In genomic region chr2:201175971-201176570, GRCh38 we compare ENCODE assay signal across 20 cellular contexts. TPM values are rescaled to one million over a fixed set of nuclear protein-coding genes. Genes with fewer than 3 reads are reported as not detected.
A peak's percentile ranks its signal among the peaks of the same experiment; 100 is the strongest.
DNase-seq lines count a peak whose midpoint lies in the region; ATAC-seq and TF ChIP-seq lines count a peak whose summit lies in the region.
"Had no signal": no experiment of that assay in that cellular context is flagged by ENCODE, and none has a peak within 500 bp of the region (broad histone marks: within the 10 kb centered on the region; RNA-seq: fewer than 3 reads in every experiment).

No MANE protein-coding gene starts in this region.

- no peaks in the 10 kb centered on the region for H3K9me3 ChIP-seq in lung (ENCODE audit: control insufficient read depth in 2 of 2, insufficient read depth in 1 of 2, low read length in 1 of 2)
- H3K9me3 ChIP-seq in upper lobe of left lung, result no peaks in the 10 kb centered on the region
- H3K9me3 ChIP-seq: esophagus squamous epithelium, right atrium auricular region had no signal

- peaks cover 0 to 1% of the 10 kb centered on the region in 2 donors for H3K4me1 ChIP-seq in lung (ENCODE audit: control insufficient read depth in 2 of 2, insufficient read depth in 2 of 2, low read length in 2 of 2)
- peaks cover 3 to 12% (median 11%) of the 10 kb centered on the region in 4 donors for H3K4me1 ChIP-seq in upper lobe of left lung

- peak overlapping the region; percentile 51 for H3K27ac Mint-ChIP-seq in activated T-cell treated with anti-CD3 and anti-CD28 coated beads, Interleukin-2, amount 50 U/mL, for 72 hours
- H3K27ac Mint-ChIP-seq: T-cell had no signal

- H3K4me3 Mint-ChIP-seq in activated T-cell treated with anti-CD3 and anti-CD28 coated beads, Interleukin-2, amount 50 U/mL, for 72 hours, result no peak overlapping the region
- no peak overlapping the region for H3K4me3 Mint-ChIP-seq in activated T-cell treated with anti-CD3 and anti-CD28 coated beads, Interleukin-2, amount 50 U/mL, for 4 hours
- H3K4me3 Mint-ChIP-seq: CD4-positive, alpha-beta T cell; T-cell had no signal

- no peaks in the 10 kb centered on the region for H3K36me3 ChIP-seq in lung (ENCODE audit: control insufficient read depth in 2 of 2, insufficient read depth in 2 of 2, low read length in 2 of 2)
- no peaks in the 10 kb centered on the region for H3K36me3 ChIP-seq in upper lobe of left lung
- H3K36me3 ChIP-seq: esophagus squamous epithelium, right atrium auricular region had no signal

- no peak for ATAC-seq in activated T-cell treated with anti-CD3 and anti-CD28 coated beads, Interleukin-2, amount 50 U/mL, for 72 hours (replicated peaks in 1 of 2)
- ATAC-seq in activated T-cell treated with anti-CD3 and anti-CD28 coated beads, Interleukin-2, amount 50 U/mL, for 4 hours, result no peak
- ATAC-seq in lung (ENCODE audit: insufficient read depth, low FRiP score), result peak; percentile 44
- peak in 1 of 2 donors; percentile 63 for ATAC-seq in upper lobe of left lung (ENCODE audit: low FRiP score in 2 of 2)
- ATAC-seq in GM19452 (IDR thresholded peaks at IDR 0.05; ENCODE audit: unreplicated experiment), result no peak
- ATAC-seq: T-cell had no signal

- H3K36me3 Mint-ChIP-seq in activated T-cell treated with anti-CD3 and anti-CD28 coated beads, Interleukin-2, amount 50 U/mL, for 72 hours (ENCODE audit: insufficient read depth in 2 of 2), result no peaks in the 10 kb centered on the region
- H3K36me3 Mint-ChIP-seq in activated T-cell treated with anti-CD3 and anti-CD28 coated beads, Interleukin-2, amount 50 U/mL, for 4 hours (ENCODE audit: insufficient read depth), result no peaks in the 10 kb centered on the region
- H3K36me3 Mint-ChIP-seq: T-cell had no signal

- 57 to 81% methylated on average over 9 of the region's 9 CpGs for WGBS in lung, 2 donors
- 54 to 61% methylated on average over 9 of the region's 9 CpGs for WGBS in upper lobe of left lung, 2 donors

- H3K27ac ChIP-seq in lung (ENCODE audit: low read depth in 1 of 2, low read length in 1 of 2) (peak overlapping the region in 1 of 2 donors; percentile 20), upper lobe of left lung (peak overlapping the region in 3 of 4 donors; percentile 60 to 69 (median 68))
- H3K27ac ChIP-seq: esophagus squamous epithelium, right atrium auricular region had no signal

- no peak for TF ChIP-seq CTCF in lung (IDR thresholded peaks at IDR 0.05; ENCODE audit: control extremely low read depth, extremely low read depth)
- no peak for TF ChIP-seq CTCF in upper lobe of left lung (IDR thresholded peaks at IDR 0.05)

- peak in 1 of 4 donors; percentile 93 for TF ChIP-seq EP300 in upper lobe of left lung (IDR thresholded peaks at IDR 0.05)

- H3K4me3 ChIP-seq in lung (no peak overlapping the region), upper lobe of left lung (no peak overlapping the region)
- H3K4me3 ChIP-seq: esophagus squamous epithelium, right atrium auricular region had no signal

- no peak for DNase-seq in activated T-cell treated with anti-CD3 and anti-CD28 coated beads, Interleukin-2, amount 50 U/mL, for 72 hours
- DNase-seq in activated T-cell treated with anti-CD3 and anti-CD28 coated beads, Interleukin-2, amount 50 U/mL, for 4 hours, result no peak
- peak; percentile 32 for DNase-seq in NCI-H69 (lab: John Stamatoyannopoulos, UW)
- peak; percentile 63 for DNase-seq in lung (ENCODE audit: low spot score)
- DNase-seq in upper lobe of left lung, result peak in 1 of 2 donors; percentile 83
- no peak for DNase-seq in NCI-H774 (lab: John Stamatoyannopoulos, UW)
- DNase-seq in NCI-H2171 (lab: John Stamatoyannopoulos, UW), result no peak
- DNase-seq: activated CD4-positive, alpha-beta T cell treated with anti-CD3 and anti-CD28 coated beads, Interleukin-2, amount 50 U/mL, for 1 hour; activated naive CD4-positive, alpha-beta T cell treated with Interleukin-2 at 50 U/mL for 16 hours; amygdala; caudate nucleus; CD4-positive, alpha-beta T cell; DND-41; esophagus squamous epithelium; NCI-H446 treated with DMSO at 0.1 percent for 48 hours; nucleus accumbens; Right ventricle myocardium superior; T-cell had no signal

- no peak for TF ChIP-seq POLR2A in upper lobe of left lung (IDR thresholded peaks at IDR 0.05)

- peaks cover 10% of the 10 kb centered on the region for H3K4me1 Mint-ChIP-seq in activated T-cell treated with anti-CD3 and anti-CD28 coated beads, Interleukin-2, amount 50 U/mL, for 72 hours (ENCODE audit: low read depth)
- H3K4me1 Mint-ChIP-seq in activated T-cell treated with anti-CD3 and anti-CD28 coated beads, Interleukin-2, amount 50 U/mL, for 4 hours (ENCODE audit: low read depth), result peaks cover 10% of the 10 kb centered on the region

- no peaks in the 10 kb centered on the region for H3K27me3 ChIP-seq in lung (ENCODE audit: control insufficient read depth, insufficient read depth)
- H3K27me3 ChIP-seq in upper lobe of left lung, result no peaks in the 10 kb centered on the region
- H3K27me3 ChIP-seq: esophagus squamous epithelium, right atrium auricular region had no signal

- H3K27me3 Mint-ChIP-seq in activated T-cell treated with anti-CD3 and anti-CD28 coated beads, Interleukin-2, amount 50 U/mL, for 72 hours (ENCODE audit: low read depth), result no peaks in the 10 kb centered on the region
- H3K27me3 Mint-ChIP-seq in activated T-cell treated with anti-CD3 and anti-CD28 coated beads, Interleukin-2, amount 50 U/mL, for 4 hours (ENCODE audit: low read depth), result no peaks in the 10 kb centered on the region
- H3K27me3 Mint-ChIP-seq: CD4-positive, alpha-beta T cell; T-cell had no signal

- H3K9me3 Mint-ChIP-seq in activated T-cell treated with anti-CD3 and anti-CD28 coated beads, Interleukin-2, amount 50 U/mL, for 72 hours, result no peaks in the 10 kb centered on the region
- H3K9me3 Mint-ChIP-seq in activated T-cell treated with anti-CD3 and anti-CD28 coated beads, Interleukin-2, amount 50 U/mL, for 4 hours, result peaks cover 12% of the 10 kb centered on the region
- H3K9me3 Mint-ChIP-seq: CD4-positive, alpha-beta T cell had no signal

RNA-seq across cellular contexts. Expression of gene CASP10, which starts 6.9 kb away (rescaled TPM):
- total RNA-seq in activated T-cell treated with anti-CD3 and anti-CD28 coated beads, Interleukin-2, amount 50 U/mL, for 72 hours, result 10 to 100 TPM; 15.7 to 17.4 TPM
- 1 to 10 TPM; 3.4 to 4.8 (median 4.4) TPM for total RNA-seq in activated T-cell treated with anti-CD3 and anti-CD28 coated beads, Interleukin-2, amount 50 U/mL, for 4 hours
- total RNA-seq in lung, result 10 to 100 TPM; 24.3 to 74.4 TPM
- 1 to 10 TPM; 8.9 to 9.1 TPM for polyA plus RNA-seq in lung
- total RNA-seq in upper lobe of left lung, result 10 to 100 TPM; 21.1 to 67.1 (median 29.9) TPM

Comparison
In these comparisons a context has a peak if more than half of its experiments do, and no peak if none do; other contexts are left out.
1. DNase-seq: peak in NCI-H69 (single experiment) and lung (single experiment); none in activated T-cell treated with anti-CD3 and anti-CD28 coated beads, Interleukin-2, amount 50 U/mL, for 72 hours (0 of 2), activated T-cell treated with anti-CD3 and anti-CD28 coated beads, Interleukin-2, amount 50 U/mL, for 4 hours (single experiment), NCI-H774 (single experiment) and NCI-H2171 (single experiment).